ENCODE assay signal across 11 cellular contexts in genomic region chr1:165114889-165115285, GRCh38.
A peak's percentile ranks its signal among the peaks of the same experiment; 100 is the strongest.
DNase-seq lines count a peak whose midpoint lies in the region; ATAC-seq, FAIRE-seq and TF ChIP-seq lines count a peak whose summit lies in the region.
"Had no signal": no experiment of that assay in that cellular context is flagged by ENCODE, and none has a peak within 500 bp of the region (broad histone marks: within the 10 kb centered on the region; RNA-seq: fewer than 3 reads in every experiment).

No MANE protein-coding gene starts in this region.

- H4K8ac ChIP-seq in H1 (ENCODE audit: extremely low read depth, insufficient read depth, low read length): no peak overlapping the region

- H2AK5ac ChIP-seq in H1 (ENCODE audit: low read depth, low read length): peak overlapping the region; percentile 79; the same call in 1 of the 2 replicates

- H3K4me1 ChIP-seq in H1 (replicated peaks in 1 of 4; ENCODE audit: control insufficient read depth in 3 of 4, insufficient read depth in 4 of 4, low read length in 3 of 4) (peaks cover 0 to 6% (median 2%) of the 10 kb centered on the region in 4 experiments; a peak in 1 of 7 replicates), esophagus squamous epithelium (peaks cover 0 to 12% (median 5%) of the 10 kb centered on the region in 3 donors)
- H3K4me1 ChIP-seq: Caco-2 had no signal

- CTCF ChIA-PET in H1 (lab: Charles Lee; ENCODE audit: partially characterized antibody): interaction anchor here (0.7 to 6.3 kb wide), 15 partner anchors 9 to 254 kb away, joined by 3 to 50 read pairs (median 4); no protein-coding TSS in a partner anchor

- H3K23ac ChIP-seq in H1 (ENCODE audit: insufficient read length): no peak overlapping the region

- H2BK5ac ChIP-seq in H1 (ENCODE audit: low read depth, low read length): no peak overlapping the region

- WGBS in H1 (ENCODE audit: extremely low coverage in 1 of 2, insufficient coverage in 1 of 2, insufficient read length in 1 of 2, insufficient replicate concordance in 2 of 2, low coverage in 1 of 2, low lambda C conversion rate in 2 of 2, missing lambda C conversion rate in 1 of 2), 2 experiments: 85 to 100% methylated on average over 4 to 6 of the region's 6 CpGs
- 80% methylated on average over 6 of the region's 6 CpGs for whole genome bisulfite sequencing in esophagus squamous epithelium, 2 donors

- no peak overlapping the region for H3K27ac ChIP-seq in SK-N-MC
- H3K27ac ChIP-seq in H1 (ENCODE audit: low read depth, low read length): no peak overlapping the region
- no peak overlapping the region for H3K27ac ChIP-seq in esophagus squamous epithelium
- H3K27ac ChIP-seq: BLaER1 treated with 17β-estradiol and CSF1 and Interleukin-3, amounts not matched to agents 10 nM and 100 nM had no signal

- intact Hi-C loops in esophagus squamous epithelium (cut with DNase I): no loop called here

- H2BK15ac ChIP-seq in H1 (ENCODE audit: low read length): peak overlapping the region; percentile 96; the same call in 1 of the 2 replicates

- H3K4me2 ChIP-seq in H1 (ENCODE audit: insufficient read depth in 1 of 2, low read depth in 2 of 2, low read length in 2 of 2): no peak overlapping the region
- H3K4me2 ChIP-seq: BLaER1 treated with 17β-estradiol and CSF1 and Interleukin-3, amounts not matched to agents 10 nM and 100 nM; GM23338 had no signal

- no peak for TF ChIP-seq POLR2A in GM12891 (IDR thresholded peaks at IDR 0.05; ENCODE audit: low read depth, low read length)
- TF ChIP-seq POLR2A in H1 (IDR thresholded peaks at IDR 0.05; ENCODE audit: control extremely low read depth in 1 of 2, low read depth in 2 of 2, low read length in 2 of 2): no peak
- TF ChIP-seq POLR2A in esophagus squamous epithelium (IDR thresholded peaks at IDR 0.05): no peak

- H3K27me3 ChIP-seq in H1 (replicated peaks in 1 of 4; ENCODE audit: control insufficient read depth in 3 of 4, extremely low read depth in 1 of 4, insufficient read depth in 3 of 4, low read length in 3 of 4) (peaks cover 20 to 42% (median 31%) of the 10 kb centered on the region in 4 experiments), esophagus squamous epithelium (peaks cover 0 to 45% (median 0%) of the 10 kb centered on the region in 4 donors)
- H3K27me3 ChIP-seq: BLaER1 treated with 17β-estradiol and CSF1 and Interleukin-3, amounts not matched to agents 10 nM and 100 nM had no signal

- H3K23me2 ChIP-seq in H1 (ENCODE audit: low read depth, low read length): peaks cover 4% of the 10 kb centered on the region; the same call in 1 of the 2 replicates

- H3K4me3 ChIP-seq in SK-N-MC (peak overlapping the region; percentile 28; the same call in 1 of the 2 replicates), H1 (ENCODE audit: extremely low read depth in 1 of 4, insufficient read depth in 2 of 4, low read depth in 3 of 4, low read length in 4 of 4) (no peak overlapping the region), esophagus squamous epithelium (no peak overlapping the region)
- H3K4me3 ChIP-seq: BLaER1 treated with 17β-estradiol and CSF1 and Interleukin-3, amounts not matched to agents 10 nM and 100 nM; GM23338 had no signal

- H2BK12ac ChIP-seq in H1 (ENCODE audit: low read depth, low read length): peak overlapping the region; percentile 60; the same call in 1 of the 2 replicates

- no peak overlapping the region for H2BK20ac ChIP-seq in H1 (ENCODE audit: low read length)

- H3K4ac ChIP-seq in H1 (replicated peaks; ENCODE audit: insufficient read length, low read depth, low read length): no peak overlapping the region

- ATAC-seq in GM21717 (IDR thresholded peaks at IDR 0.05; ENCODE audit: unreplicated experiment): no peak

- POLR2A ChIA-PET in H1 (lab: Charles Lee; ENCODE audit: partially characterized antibody): no interaction called here

- TF ChIP-seq CTCF in H1 (IDR thresholded peaks at IDR 0.05; ENCODE audit: control extremely low read depth in 1 of 3, insufficient read depth in 1 of 3, low read depth in 1 of 3, low read length in 3 of 3): no peak
- no peak for TF ChIP-seq CTCF in esophagus squamous epithelium (IDR thresholded peaks at IDR 0.05)

- no peak overlapping the region for H2AFZ ChIP-seq in H1 (ENCODE audit: low read length)
- H2AFZ ChIP-seq: GM23338 had no signal

- H3K9ac ChIP-seq in SK-N-MC (ENCODE audit: insufficient read length) (no peak overlapping the region), H1 (replicated peaks in 1 of 4; ENCODE audit: extremely low read depth in 1 of 4, low read depth in 3 of 4, low read length in 3 of 4) (no peak overlapping the region)
- H3K9ac ChIP-seq: BLaER1 treated with 17β-estradiol and CSF1 and Interleukin-3, amounts not matched to agents 10 nM and 100 nM had no signal

- no peaks in the 10 kb centered on the region for H3K79me1 ChIP-seq in H1 (ENCODE audit: low read depth, low read length)

- no peak overlapping the region for H4K5ac ChIP-seq in H1 (ENCODE audit: insufficient read length, low read depth, low read length)

- no peak overlapping the region for H3K14ac ChIP-seq in H1 (ENCODE audit: insufficient read length)

- H3K36me3 ChIP-seq in SK-N-MC (ENCODE audit: insufficient read depth, low read length) (no peaks in the 10 kb centered on the region), H1 (ENCODE audit: control insufficient read depth in 2 of 4, insufficient read depth in 4 of 4, low read length in 3 of 4) (no peaks in the 10 kb centered on the region), esophagus squamous epithelium (no peaks in the 10 kb centered on the region)
- H3K36me3 ChIP-seq: BLaER1 treated with 17β-estradiol and CSF1 and Interleukin-3, amounts not matched to agents 10 nM and 100 nM had no signal

- H2BK120ac ChIP-seq in H1 (replicated peaks; ENCODE audit: low read depth, low read length): no peak overlapping the region

- H4K20me1 ChIP-seq in H1 (replicated peaks in 1 of 2; ENCODE audit: control insufficient read depth in 1 of 2, insufficient read depth in 2 of 2, low read length in 2 of 2): peaks cover 1 to 2% of the 10 kb centered on the region in 2 experiments
- H4K20me1 ChIP-seq: BLaER1 treated with 17β-estradiol and CSF1 and Interleukin-3, amounts not matched to agents 10 nM and 100 nM had no signal

- no peak for TF ChIP-seq EP300 in H1 (IDR thresholded peaks at IDR 0.05; ENCODE audit: borderline replicate concordance in 1 of 2, low read depth in 2 of 2, low read length in 2 of 2)

- DNase-seq in GM12891 (ENCODE audit: insufficient read length, low spot score) (no peak), SK-N-MC (ENCODE audit: low read depth, low spot score) (no peak), H1 (ENCODE audit: low read depth in 1 of 2, low spot score in 2 of 2) (no peak), NCI-H1417 (lab: John Stamatoyannopoulos, UW) (no peak), esophagus squamous epithelium (lab: John Stamatoyannopoulos, UW) (no peak)
- DNase-seq: DMS79, GDM1 had no signal

- H3K9me3 ChIP-seq in SK-N-MC (ENCODE audit: low read depth, low read length) (no peaks in the 10 kb centered on the region), H1 (ENCODE audit: insufficient read depth in 2 of 2, low read depth in 1 of 2, low read length in 1 of 2) (no peaks in the 10 kb centered on the region), esophagus squamous epithelium (no peaks in the 10 kb centered on the region)
- H3K9me3 ChIP-seq: BLaER1 treated with 17β-estradiol and CSF1 and Interleukin-3, amounts not matched to agents 10 nM and 100 nM; Caco-2 had no signal

- FAIRE-seq in GM12891 (lab: Jason Lieb, UNC): peak; percentile 48
- FAIRE-seq in H1 (lab: Jason Lieb, UNC): peak; percentile 48

- no peak overlapping the region for H4K91ac ChIP-seq in H1 (replicated peaks; ENCODE audit: insufficient read length, low read length)

- H3K56ac ChIP-seq in H1 (replicated peaks; ENCODE audit: insufficient read length, low read depth, low read length): peak overlapping the region; percentile 62

- no peak for TF ChIP-seq RAD21 in H1 (IDR thresholded peaks at IDR 0.05 in 1 of 2, conservative IDR thresholded peaks at IDR 0.05 in 1 of 2; ENCODE audit: low read depth in 2 of 2, low read length in 2 of 2)

- no peaks in the 10 kb centered on the region for H3K79me2 ChIP-seq in H1 (ENCODE audit: control insufficient read depth in 1 of 2, insufficient read depth in 2 of 2, low read length in 2 of 2)

- H3K18ac ChIP-seq in H1 (ENCODE audit: extremely low read depth, low read length): no peak overlapping the region

TF ChIP-seq in GM12891, 5 proteins besides CTCF, POLR2A, EP300 and RAD21:
- TF ChIP-seq POLR2AphosphoS5 (IDR thresholded peaks at IDR 0.05; ENCODE audit: low read depth, low read length): no peak
- TF ChIP-seq POU2F2 (IDR thresholded peaks at IDR 0.05; ENCODE audit: low read depth, low read length): no peak
- no peak for TF ChIP-seq PAX5 (IDR thresholded peaks at IDR 0.05; ENCODE audit: insufficient read depth, low read length, severe bottlenecking)
- no peak for TF ChIP-seq TAF1 (IDR thresholded peaks at IDR 0.05; ENCODE audit: low read depth, low read length)
- TF ChIP-seq SPI1 (IDR thresholded peaks at IDR 0.05; ENCODE audit: low read depth, low read length): no peak
TF ChIP-seq in GM12891: peak in this region for 0.

TF ChIP-seq in H1, 55 proteins besides CTCF, POLR2A, EP300 and RAD21:
- TF ChIP-seq GTF2F1 (IDR thresholded peaks at IDR 0.05; ENCODE audit: borderline replicate concordance, low read depth, low read length): no peak
- TF ChIP-seq SUZ12 (IDR thresholded peaks at IDR 0.05; ENCODE audit: low read length): no peak
TF ChIP-seq in H1: peak in this region for 0.
